ENCODE assay signal across 3 cellular contexts in genomic region chr2:8144131-8144631, GRCh38.
A peak's percentile ranks its signal among the peaks of the same experiment; 100 is the strongest.
TF ChIP-seq lines count a peak whose summit lies in the region.

No MANE protein-coding gene starts in this region.

TF ChIP-seq in SK-N-SH, 30 proteins besides CTCF, POLR2A, EP300 and RAD21:
- TF ChIP-seq ELF1 (IDR thresholded peaks at IDR 0.05) (no peak), FOSL2 (IDR thresholded peaks at IDR 0.05; ENCODE audit: borderline replicate concordance, low read depth) (no peak), MAX (IDR thresholded peaks at IDR 0.05; ENCODE audit: low read depth) (no peak), USF2 (IDR thresholded peaks at IDR 0.05; ENCODE audit: borderline replicate concordance, low read depth, low read length) (no peak), USF1 (IDR thresholded peaks at IDR 0.05; ENCODE audit: borderline replicate concordance, low read depth) (no peak), RXRA (IDR thresholded peaks at IDR 0.05; ENCODE audit: borderline replicate concordance, low read depth) (no peak)

TF ChIP-seq in SK-N-SH treated with all-trans-retinoic acid at 6 μM for 48 hours, 23 proteins besides CTCF, POLR2A, EP300 and RAD21:
- TF ChIP-seq CREB5 (CRISPR knock-in tag; IDR thresholded peaks at IDR 0.05; ENCODE audit: low read depth) (no peak), TCF4 (CRISPR knock-in tag; IDR thresholded peaks at IDR 0.05; ENCODE audit: borderline replicate concordance) (no peak), ZFP3 (CRISPR knock-in tag; IDR thresholded peaks at IDR 0.05) (no peak), SNAI2 (CRISPR knock-in tag; IDR thresholded peaks at IDR 0.05) (no peak), CSDC2 (CRISPR knock-in tag; IDR thresholded peaks at IDR 0.05) (no peak), ZNF70 (CRISPR knock-in tag; IDR thresholded peaks at IDR 0.05) (no peak), ESRRG (CRISPR knock-in tag; IDR thresholded peaks at IDR 0.05) (no peak), PATZ1 (CRISPR knock-in tag; IDR thresholded peaks at IDR 0.05; ENCODE audit: borderline replicate concordance) (no peak)

TF ChIP-seq in HepG2, 621 proteins besides CTCF, POLR2A, EP300 and RAD21 (continues in another document):
- TF ChIP-seq HNF4G (IDR thresholded peaks at IDR 0.05; ENCODE audit: borderline replicate concordance, low read depth, low read length) (peak; percentile 56), HNF4G (CRISPR knock-in tag; IDR thresholded peaks at IDR 0.05; ENCODE audit: borderline replicate concordance, low read depth) (no peak), MAZ (IDR thresholded peaks at IDR 0.05; ENCODE audit: borderline replicate concordance, low read depth, low read length) (no peak), MAZ (CRISPR knock-in tag; IDR thresholded peaks at IDR 0.05; ENCODE audit: low read depth) (no peak), NR1H2 (CRISPR knock-in tag; IDR thresholded peaks at IDR 0.05; ENCODE audit: borderline replicate concordance, low read depth) (no peak), CENPBD1 (CRISPR knock-in tag; IDR thresholded peaks at IDR 0.05; ENCODE audit: borderline replicate concordance, low read depth) (no peak), ZNF891 (CRISPR knock-in tag; IDR thresholded peaks at IDR 0.05) (no peak), TCF7 (IDR thresholded peaks at IDR 0.05; ENCODE audit: low read depth) (peak; percentile 24; the same call in 1 of the 2 replicates), AKAP8 (CRISPR knock-in tag; IDR thresholded peaks at IDR 0.05) (no peak), NAIF1 (CRISPR knock-in tag; IDR thresholded peaks at IDR 0.05; ENCODE audit: borderline replicate concordance) (no peak), E2F1 (CRISPR knock-in tag; IDR thresholded peaks at IDR 0.05) (no peak), ZSCAN12 (CRISPR knock-in tag; IDR thresholded peaks at IDR 0.05) (0 out of 2 replicates have a peak, but pooled peaks have one; percentile 55), HOXA3 (CRISPR knock-in tag; IDR thresholded peaks at IDR 0.05) (0 out of 2 replicates have a peak, but pooled peaks have one; percentile 36), MYNN (CRISPR knock-in tag; IDR thresholded peaks at IDR 0.05; ENCODE audit: low read depth) (no peak), MED13 (CRISPR knock-in tag; IDR thresholded peaks at IDR 0.05) (no peak), ZFX (CRISPR knock-in tag; IDR thresholded peaks at IDR 0.05; ENCODE audit: low read depth) (no peak), KLF11 (CRISPR knock-in tag; IDR thresholded peaks at IDR 0.05) (no peak), ERF (CRISPR knock-in tag; IDR thresholded peaks at IDR 0.05) (no peak), ZNF318 (CRISPR knock-in tag; IDR thresholded peaks at IDR 0.05) (no peak), MIER2 (CRISPR knock-in tag; IDR thresholded peaks at IDR 0.05) (no peak), ZNF761 (CRISPR knock-in tag; conservative IDR thresholded peaks at IDR 0.05) (0 out of 2 replicates have a peak, but pooled peaks have one; percentile 31), SNAPC2 (CRISPR knock-in tag; IDR thresholded peaks at IDR 0.05) (no peak), LBX2 (CRISPR knock-in tag; IDR thresholded peaks at IDR 0.05; ENCODE audit: borderline replicate concordance) (no peak), RARG (CRISPR knock-in tag; IDR thresholded peaks at IDR 0.05; ENCODE audit: low read depth) (no peak), GATA4 (IDR thresholded peaks at IDR 0.05; ENCODE audit: borderline replicate concordance, low read depth) (no peak), ZNF850 (CRISPR knock-in tag; conservative IDR thresholded peaks at IDR 0.05) (no peak), FOXK2 (IDR thresholded peaks at IDR 0.05) (no peak), KDM6A (CRISPR knock-in tag; IDR thresholded peaks at IDR 0.05; ENCODE audit: low read depth) (no peak), ESRRA (CRISPR knock-in tag; IDR thresholded peaks at IDR 0.05; ENCODE audit: low read depth) (no peak), KDM5A (IDR thresholded peaks at IDR 0.05; ENCODE audit: borderline replicate concordance, low read length) (no peak), ZFP36 (IDR thresholded peaks at IDR 0.05; ENCODE audit: borderline replicate concordance, low read depth, low read length, partially characterized antibody) (no peak), CHD2 (IDR thresholded peaks at IDR 0.05; ENCODE audit: low read depth, low read length) (no peak), LCORL (IDR thresholded peaks at IDR 0.05) (no peak), LCORL (CRISPR knock-in tag; IDR thresholded peaks at IDR 0.05) (peak; percentile 7; the same call in 1 of the 2 replicates), ZNF652 (CRISPR knock-in tag; IDR thresholded peaks at IDR 0.05; ENCODE audit: borderline replicate concordance, low read depth) (no peak), BRCA1 (CRISPR knock-in tag; IDR thresholded peaks at IDR 0.05) (0 out of 2 replicates have a peak, but pooled peaks have one; percentile 11), ZBTB46 (CRISPR knock-in tag; IDR thresholded peaks at IDR 0.05; ENCODE audit: borderline replicate concordance) (no peak), ISX (CRISPR knock-in tag; conservative IDR thresholded peaks at IDR 0.05) (no peak), FOSL2 (CRISPR knock-in tag; IDR thresholded peaks at IDR 0.05) (no peak), YEATS4 (CRISPR knock-in tag; IDR thresholded peaks at IDR 0.05; ENCODE audit: borderline replicate concordance) (0 out of 2 replicates have a peak, but pooled peaks have one; percentile 56), ZNF841 (CRISPR knock-in tag; IDR thresholded peaks at IDR 0.05; ENCODE audit: borderline replicate concordance) (no peak), ZNF557 (CRISPR knock-in tag; IDR thresholded peaks at IDR 0.05) (no peak), ZNF296 (CRISPR knock-in tag; conservative IDR thresholded peaks at IDR 0.05) (no peak), POLR2G (IDR thresholded peaks at IDR 0.05; ENCODE audit: low read depth, low read length) (no peak), POLR2AphosphoS5 (IDR thresholded peaks at IDR 0.05; ENCODE audit: low read depth, low read length) (no peak), HDAC2 (CRISPR knock-in tag; IDR thresholded peaks at IDR 0.05) (no peak), ZNF460 (CRISPR knock-in tag; IDR thresholded peaks at IDR 0.05; ENCODE audit: borderline replicate concordance) (no peak), PAXIP1 (CRISPR knock-in tag; conservative IDR thresholded peaks at IDR 0.05) (peak; percentile 50; the same call in 1 of the 2 replicates)
